Comparison of ENCODE assay signal across 21 cellular contexts in the genomic region with DNA sequence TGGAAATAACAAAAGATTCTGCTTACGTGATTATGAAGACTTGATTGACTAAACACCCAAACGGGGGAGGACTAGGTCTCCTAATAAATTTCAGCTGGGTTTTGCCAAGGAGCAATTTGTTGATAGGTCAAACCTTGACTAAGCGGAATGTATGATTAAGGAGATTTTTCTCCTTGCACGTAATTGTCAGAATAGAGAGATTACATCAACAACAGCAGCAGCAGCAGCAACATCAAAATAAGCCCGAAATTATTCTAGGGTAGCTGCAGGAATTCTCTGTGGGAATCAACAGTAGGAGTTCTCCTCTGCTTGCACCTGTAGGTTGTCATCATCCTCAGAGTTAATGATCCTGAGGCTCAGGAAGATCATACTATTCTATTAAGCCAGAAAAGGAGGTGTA.
"Had no signal": no experiment of that assay in that cellular context is flagged by ENCODE, and none has a peak within 500 bp of the region (broad histone marks: within the 10 kb centered on the region; RNA-seq: fewer than 3 reads in every experiment).

No MANE protein-coding gene starts in this region.

- H3K27ac Mint-ChIP-seq: immature natural killer cell had no signal

- H3K27ac ChIP-seq: brain microvascular endothelial cell, esophagus muscularis mucosa, neural progenitor cell, pancreas, right lobe of liver, SK-N-MC, thoracic aorta, upper lobe of right lung had no signal

- ATAC-seq: mucosa of descending colon, pancreas, right lobe of liver, upper lobe of right lung had no signal

- H3K27me3 Mint-ChIP-seq: naive B cell had no signal

- H3K36me3 ChIP-seq: esophagus muscularis mucosa, neural progenitor cell, pancreas, right lobe of liver, thoracic aorta, upper lobe of right lung had no signal

- H3K4me1 ChIP-seq: neural progenitor cell, pancreas, right lobe of liver had no signal

- H3K27me3 ChIP-seq: brain microvascular endothelial cell, esophagus muscularis mucosa, neural progenitor cell, pancreas, right lobe of liver, upper lobe of right lung had no signal

- H3K9me3 ChIP-seq: esophagus muscularis mucosa, mucosa of descending colon, pancreas, right lobe of liver, thoracic aorta, upper lobe of right lung had no signal

- H3K4me3 Mint-ChIP-seq: immature natural killer cell, neural progenitor cell had no signal

- DNase-seq: activated CD8-positive, alpha-beta memory T cell treated with anti-CD3 and anti-CD28 coated beads for 24 hours; activated gamma-delta T cell treated with Interleukin-2 at 50 U/mL for 16 hours; anterior cingulate cortex; brain microvascular endothelial cell; central memory CD4-positive, alpha-beta T cell; immature natural killer cell; kidney glomerular epithelial cell; mesenchymal stem cell; mucosa of descending colon; naive B cell; pancreas; small intestine; stimulated activated CD4-positive, alpha-beta T cell treated with anti-CD3 and anti-CD28 coated beads, Interleukin-4, amount 100 ng/mL, for 1 hour; T1000; upper lobe of right lung had no signal

- H3K9me3 Mint-ChIP-seq: immature natural killer cell, naive B cell had no signal

- H3K4me3 ChIP-seq: coronary artery, esophagus muscularis mucosa, mucosa of descending colon, neural progenitor cell, pancreas, right lobe of liver, SK-N-MC, thoracic aorta, upper lobe of right lung had no signal
